In genomic region chr2:119248311-119248710, GRCh38 we compare ENCODE assay signal across 1 cellular context.
TF ChIP-seq lines count a peak whose summit lies in the region.

No MANE protein-coding gene starts in this region.

TF ChIP-seq in IMR-90, 13 proteins besides CTCF, POLR2A, EP300 and RAD21:
- TF ChIP-seq ELK1 (IDR thresholded peaks at IDR 0.05; ENCODE audit: borderline replicate concordance, low read depth, low read length) (no peak), SMC3 (IDR thresholded peaks at IDR 0.05; ENCODE audit: low read depth, low read length) (no peak), MAZ (IDR thresholded peaks at IDR 0.05; ENCODE audit: borderline replicate concordance, low read depth, low read length) (peak; percentile 57), CHD1 (IDR thresholded peaks at IDR 0.05; ENCODE audit: low read depth, low read length) (no peak), FOS (IDR thresholded peaks at IDR 0.05; ENCODE audit: low read depth, low read length) (peak; percentile 80), RCOR1 (IDR thresholded peaks at IDR 0.05; ENCODE audit: insufficient replicate concordance, low read length) (no peak), BHLHE40 (IDR thresholded peaks at IDR 0.05; ENCODE audit: low read depth, low read length) (0 out of 2 replicates have a peak, but pooled peaks have one; percentile 10)
